ENCODE assay signal across 13 cellular contexts in the genomic region with DNA sequence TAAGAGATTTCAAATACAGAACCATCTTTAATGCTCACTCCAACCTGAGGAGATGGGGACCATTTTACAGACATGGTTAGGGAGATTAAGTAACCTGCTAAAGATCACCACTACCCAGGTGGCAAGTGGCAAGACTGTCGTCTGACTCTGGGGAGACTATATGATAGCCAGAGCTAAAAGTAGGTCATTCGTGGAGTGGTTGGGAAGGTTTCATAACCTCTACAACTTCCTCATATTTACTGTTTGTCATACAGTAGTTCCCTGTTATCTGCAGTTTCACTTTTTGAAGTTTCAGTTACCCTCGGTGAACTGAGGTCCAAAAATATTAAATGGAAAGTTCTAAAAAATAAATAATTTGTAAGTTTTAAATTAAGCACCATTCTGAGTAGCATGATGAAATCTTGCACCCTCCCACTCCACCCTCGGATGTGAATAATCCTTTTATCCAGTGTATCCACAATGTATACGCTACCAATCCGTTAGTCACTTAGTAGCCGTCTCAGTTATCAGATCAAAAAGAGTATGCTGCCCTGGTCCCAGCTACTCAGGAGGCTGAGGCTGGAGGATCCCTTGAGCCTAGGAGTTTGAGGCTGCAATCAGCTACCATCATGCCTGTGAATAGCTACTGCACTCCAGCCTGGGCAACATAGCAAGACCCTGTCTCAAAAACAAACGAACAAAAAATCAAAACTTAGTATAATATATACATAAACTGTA. TPM values are rescaled to one million over a fixed set of nuclear protein-coding genes. Genes with fewer than 3 reads are reported as not detected.
DNase-seq lines count a peak whose midpoint lies in the region; ATAC-seq, FAIRE-seq and TF ChIP-seq lines count a peak whose summit lies in the region.
"Had no signal": no experiment of that assay in that cellular context is flagged by ENCODE, and none has a peak within 500 bp of the region (broad histone marks: within the 10 kb centered on the region; RNA-seq: fewer than 3 reads in every experiment).

No MANE protein-coding gene starts in this region.

- no peak for DNase-seq in GM19239 (ENCODE audit: insufficient read length, low spot score)
- peak; percentile 91 for DNase-seq in NOMO-1 treated with DMSO at 0.1 percent for 48 hours (lab: John Stamatoyannopoulos, UW; ENCODE audit: unreplicated experiment)
- no peak for DNase-seq in NCI-H146 (lab: John Stamatoyannopoulos, UW)
- DNase-seq in SW480 (ENCODE audit: low spot score) = no peak
- no peak for DNase-seq in activated CD4-positive, alpha-beta T cell treated with anti-CD3 and anti-CD28 coated beads, Interleukin-2, amount 10 ng/mL, durations not matched to agents 7 days and 5 days
- DNase-seq in lower leg skin (ENCODE audit: low spot score in 2 of 2) = no peak
- DNase-seq: heart right ventricle had no signal

- H3K9me3 Mint-ChIP-seq in activated CD4-positive, alpha-beta T cell treated with anti-CD3 and anti-CD28 coated beads, Interleukin-2, amount 10 ng/mL, durations not matched to agents 7 days and 5 days = no peaks in the 10 kb centered on the region

- POLR2A ChIA-PET in activated CD4-positive, alpha-beta T cell treated with anti-CD3 and anti-CD28 coated beads, Interleukin-2, amount 10 ng/mL, durations not matched to agents 7 days and 5 days (lab: Charles Lee) = no interaction called here

- H3K36me3 ChIP-seq in neutrophil = no peaks in the 10 kb centered on the region
- H3K36me3 ChIP-seq: breast epithelium, heart right ventricle had no signal

- no peaks in the 10 kb centered on the region for H3K9me3 ChIP-seq in neutrophil
- H3K9me3 ChIP-seq: breast epithelium, heart right ventricle had no signal

- no peak for TF ChIP-seq POLR2A in lower leg skin (IDR thresholded peaks at IDR 0.05)

- H3K27me3 ChIP-seq in neutrophil = peaks cover 8% of the 10 kb centered on the region
- H3K27me3 ChIP-seq: breast epithelium had no signal

- CTCF ChIA-PET in activated CD4-positive, alpha-beta T cell treated with anti-CD3 and anti-CD28 coated beads, Interleukin-2, amount 10 ng/mL, durations not matched to agents 7 days and 5 days (lab: Charles Lee) = no interaction called here

- ATAC-seq in HG02884 (IDR thresholded peaks at IDR 0.05; ENCODE audit: unreplicated experiment) = peak; percentile 91

- H3K4me1 Mint-ChIP-seq in activated CD4-positive, alpha-beta T cell treated with anti-CD3 and anti-CD28 coated beads, Interleukin-2, amount 10 ng/mL, durations not matched to agents 7 days and 5 days = no peaks in the 10 kb centered on the region

- FAIRE-seq in GM19239 (lab: Jason Lieb, UNC) = peak; percentile 78

- peaks cover 20 to 24% of the 10 kb centered on the region in 2 experiments for H3K4me1 ChIP-seq in neutrophil (ENCODE audit: control insufficient read depth in 1 of 2, insufficient read depth in 1 of 2, low read depth in 1 of 2, low read length in 1 of 2)
- H3K4me1 ChIP-seq: breast epithelium had no signal

- peaks cover 12% of the 10 kb centered on the region for H3K27me3 Mint-ChIP-seq in activated CD4-positive, alpha-beta T cell treated with anti-CD3 and anti-CD28 coated beads, Interleukin-2, amount 10 ng/mL, durations not matched to agents 7 days and 5 days

- peak overlapping the region; percentile 86 for H3K27ac ChIP-seq in neutrophil
- H3K27ac ChIP-seq: breast epithelium, VCaP had no signal

- TF ChIP-seq CTCF in neutrophil (IDR thresholded peaks at IDR 0.05) (no peak), lower leg skin (IDR thresholded peaks at IDR 0.05) (no peak)

- H3K27ac Mint-ChIP-seq in activated CD4-positive, alpha-beta T cell treated with anti-CD3 and anti-CD28 coated beads, Interleukin-2, amount 10 ng/mL, durations not matched to agents 7 days and 5 days = no peak overlapping the region
- H3K27ac Mint-ChIP-seq: stimulated activated naive CD8-positive, alpha-beta T cell treated with anti-CD3 and anti-CD28 coated beads, Interleukin-15, Interleukin-2, amounts not matched to agents 100 ng/mL and 50 ng/mL, for 24 hours had no signal

- no peaks in the 10 kb centered on the region for H3K36me3 Mint-ChIP-seq in activated CD4-positive, alpha-beta T cell treated with anti-CD3 and anti-CD28 coated beads, Interleukin-2, amount 10 ng/mL, durations not matched to agents 7 days and 5 days (ENCODE audit: low read depth)

- intact Hi-C loops in lower leg skin (cut with DNase I; ENCODE audit: low total_unique reads) = no loop called here

- H3K4me3 ChIP-seq in neutrophil (ENCODE audit: low read depth in 1 of 2, low read length in 1 of 2) (peak overlapping the region; percentile 44 to 58), lower leg skin (ENCODE audit: low read depth, poor library complexity, severe bottlenecking) (no peak overlapping the region)
- H3K4me3 ChIP-seq: breast epithelium had no signal

- no peak overlapping the region for H3K4me3 Mint-ChIP-seq in activated CD4-positive, alpha-beta T cell treated with anti-CD3 and anti-CD28 coated beads, Interleukin-2, amount 10 ng/mL, durations not matched to agents 7 days and 5 days
- H3K4me3 Mint-ChIP-seq: stimulated activated naive CD8-positive, alpha-beta T cell treated with anti-CD3 and anti-CD28 coated beads, Interleukin-15, Interleukin-2, amounts not matched to agents 100 ng/mL and 50 ng/mL, for 24 hours had no signal

- WGBS in lower leg skin, 2 donors = 64 to 70% methylated on average over 8 of the region's 8 CpGs

RNA-seq across cellular contexts. Expression of a gene that starts 14.9 kb away (rescaled TPM):
- not detected for total RNA-seq in activated CD4-positive, alpha-beta T cell treated with anti-CD3 and anti-CD28 coated beads, Interleukin-2, amount 10 ng/mL, durations not matched to agents 7 days and 5 days
- total RNA-seq in lower leg skin = 1 to 10 TPM in 1 of 4 donors, not detected in 3; 2.8 TPM
- total RNA-seq: M059J had no signal

RNA-seq across cellular contexts. Expression of a gene that starts 40.4 kb away (rescaled TPM):
- 10 to 100 TPM; 13.7 TPM for total RNA-seq in activated CD4-positive, alpha-beta T cell treated with anti-CD3 and anti-CD28 coated beads, Interleukin-2, amount 10 ng/mL, durations not matched to agents 7 days and 5 days
- 10 to 100 TPM in 2 of 4 donors, 1 to 10 TPM in 2; 6.8 to 25.0 (median 11.5) TPM for total RNA-seq in lower leg skin
